18 cellular contexts compared by ENCODE assay signal in genomic region chr9:127855522-127855921, GRCh38. TPM values are rescaled to one million over a fixed set of nuclear protein-coding genes. Genes with fewer than 3 reads are reported as not detected.
DNase-seq lines count a peak whose midpoint lies in the region; ATAC-seq and TF ChIP-seq lines count a peak whose summit lies in the region.
"Had no signal": no experiment of that assay in that cellular context is flagged by ENCODE, and none has a peak within 500 bp of the region (broad histone marks: within the 10 kb centered on the region; RNA-seq: fewer than 3 reads in every experiment).

No MANE protein-coding gene starts in this region.

- H3K36me3 ChIP-seq in lower lobe of right lung, result peaks cover 8% of the 10 kb centered on the region
- no peaks in the 10 kb centered on the region for H3K36me3 ChIP-seq in testis (ENCODE audit: low read depth, missing control alignments)

- ATAC-seq in lower lobe of right lung (no peak), HG02938 (IDR thresholded peaks at IDR 0.05; ENCODE audit: unreplicated experiment) (no peak), GM18909 (IDR thresholded peaks at IDR 0.05; ENCODE audit: poor library complexity, unreplicated experiment) (no peak)

- peaks cover 42% of the 10 kb centered on the region for H3K4me1 Mint-ChIP-seq in activated naive CD4-positive, alpha-beta T cell treated with anti-CD3 and anti-CD28 coated beads, Interleukin-2, amount 50 U/mL, for 24 hours
- peaks cover 21% of the 10 kb centered on the region for H3K4me1 Mint-ChIP-seq in activated T-helper 1 cell treated with anti-CD3 and anti-CD28 coated beads, Interleukin-12 subunit alpha, Interleukin-12 subunit beta, Interleukin-2, Interleukin-4 antibody, amounts not matched to agents 30 ng/mL and 10 ng/mL and 1 ng/mL, durations not matched to agents 14 hours and 24 hours and 36 hours (ENCODE audit: low read depth)

- H3K36me3 Mint-ChIP-seq in activated naive CD4-positive, alpha-beta T cell treated with anti-CD3 and anti-CD28 coated beads, Interleukin-2, amount 50 U/mL, for 24 hours, result peaks cover under 1% of the 10 kb centered on the region
- H3K36me3 Mint-ChIP-seq in activated T-helper 1 cell treated with anti-CD3 and anti-CD28 coated beads, Interleukin-12 subunit alpha, Interleukin-12 subunit beta, Interleukin-2, Interleukin-4 antibody, amounts not matched to agents 30 ng/mL and 10 ng/mL and 1 ng/mL, durations not matched to agents 14 hours and 24 hours and 36 hours (ENCODE audit: low read depth), result peaks cover 7% of the 10 kb centered on the region

- no peaks in the 10 kb centered on the region for H3K27me3 Mint-ChIP-seq in activated naive CD4-positive, alpha-beta T cell treated with anti-CD3 and anti-CD28 coated beads, Interleukin-2, amount 50 U/mL, for 24 hours
- peaks cover 2% of the 10 kb centered on the region for H3K27me3 Mint-ChIP-seq in activated T-helper 1 cell treated with anti-CD3 and anti-CD28 coated beads, Interleukin-12 subunit alpha, Interleukin-12 subunit beta, Interleukin-2, Interleukin-4 antibody, amounts not matched to agents 30 ng/mL and 10 ng/mL and 1 ng/mL, durations not matched to agents 14 hours and 24 hours and 36 hours (ENCODE audit: insufficient read depth)

- H3K4me3 Mint-ChIP-seq in activated naive CD4-positive, alpha-beta T cell treated with anti-CD3 and anti-CD28 coated beads, Interleukin-2, amount 50 U/mL, for 24 hours, result no peak overlapping the region
- H3K4me3 Mint-ChIP-seq in activated T-helper 1 cell treated with anti-CD3 and anti-CD28 coated beads, Interleukin-12 subunit alpha, Interleukin-12 subunit beta, Interleukin-2, Interleukin-4 antibody, amounts not matched to agents 30 ng/mL and 10 ng/mL and 1 ng/mL, durations not matched to agents 14 hours and 24 hours and 36 hours, result peak overlapping the region; percentile 34

- WGBS in testis, 2 donors, result 86 to 89% methylated on average over 5 of the region's 5 CpGs

- intact Hi-C loops in activated T-helper 1 cell treated with anti-CD3 and anti-CD28 coated beads, Interleukin-12 subunit alpha, Interleukin-12 subunit beta, Interleukin-2, Interleukin-4 antibody, amounts not matched to agents 30 ng/mL and 10 ng/mL and 1 ng/mL, durations not matched to agents 14 hours and 24 hours and 36 hours (cut with micrococcal nuclease), result no loop called here
- intact Hi-C loops in lower lobe of right lung (cut with DNase I) (no loop called here), testis (cut with DNase I; ENCODE audit: low total_unique reads) (no loop called here)

- H3K27ac Mint-ChIP-seq in activated naive CD4-positive, alpha-beta T cell treated with anti-CD3 and anti-CD28 coated beads, Interleukin-2, amount 50 U/mL, for 24 hours, result peak overlapping the region; percentile 77
- H3K27ac Mint-ChIP-seq in activated T-helper 1 cell treated with anti-CD3 and anti-CD28 coated beads, Interleukin-12 subunit alpha, Interleukin-12 subunit beta, Interleukin-2, Interleukin-4 antibody, amounts not matched to agents 30 ng/mL and 10 ng/mL and 1 ng/mL, durations not matched to agents 14 hours and 24 hours and 36 hours, result peak overlapping the region; percentile 67

- H3K27ac ChIP-seq in lower lobe of right lung (peak overlapping the region; percentile 88), testis (peak overlapping the region; percentile 88 to 93)

- no peaks in the 10 kb centered on the region for H3K27me3 ChIP-seq in lower lobe of right lung (ENCODE audit: low read depth)
- no peaks in the 10 kb centered on the region for H3K27me3 ChIP-seq in testis

- no peak for DNase-seq in activated naive CD4-positive, alpha-beta T cell treated with Interleukin-2 at 50 U/mL for 16 hours
- DNase-seq in activated T-helper 1 cell treated with anti-CD3 and anti-CD28 coated beads, Interleukin-12 subunit alpha, Interleukin-12 subunit beta, Interleukin-2, Interleukin-4 antibody, amounts not matched to agents 30 ng/mL and 10 ng/mL and 1 ng/mL, durations not matched to agents 14 hours and 24 hours and 36 hours (ENCODE audit: low spot score), result no peak
- DNase-seq in lower lobe of right lung (no peak), testis (no peak), hypothalamus (lab: John Stamatoyannopoulos, UW) (no peak)
- DNase-seq: activated CD4-positive, alpha-beta T cell treated with anti-CD3 and anti-CD28 coated beads, Interleukin-2, amount 50 U/mL, for 4 hours; cerebellar nuclear complex; erythroblast; HCEC 1CT; hippocampal formation; NCI-H1694 treated with DMSO at 0.1 percent for 48 hours; NCI-H526; small intestine; substantia nigra had no signal

- H3K9me3 Mint-ChIP-seq in activated naive CD4-positive, alpha-beta T cell treated with anti-CD3 and anti-CD28 coated beads, Interleukin-2, amount 50 U/mL, for 24 hours, result no peaks in the 10 kb centered on the region
- peaks cover 4% of the 10 kb centered on the region for H3K9me3 Mint-ChIP-seq in activated T-helper 1 cell treated with anti-CD3 and anti-CD28 coated beads, Interleukin-12 subunit alpha, Interleukin-12 subunit beta, Interleukin-2, Interleukin-4 antibody, amounts not matched to agents 30 ng/mL and 10 ng/mL and 1 ng/mL, durations not matched to agents 14 hours and 24 hours and 36 hours

- no peak for TF ChIP-seq POLR2A in testis (IDR thresholded peaks at IDR 0.05)

- H3K4me3 ChIP-seq in lower lobe of right lung, result no peak overlapping the region
- H3K4me3 ChIP-seq in testis, result no peak overlapping the region
- H3K4me3 ChIP-seq: lung had no signal

- H3K9me3 ChIP-seq in lower lobe of right lung, result no peaks in the 10 kb centered on the region
- H3K9me3 ChIP-seq in testis, result no peaks in the 10 kb centered on the region

- H3K4me1 ChIP-seq in lower lobe of right lung (peaks cover 86% of the 10 kb centered on the region), testis (peaks cover 46% of the 10 kb centered on the region)

- no peak for TF ChIP-seq CTCF in lower lobe of right lung (IDR thresholded peaks at IDR 0.05)
- TF ChIP-seq CTCF in testis (IDR thresholded peaks at IDR 0.05), result no peak

RNA-seq across cellular contexts. Expression of gene ENG, which starts 1.1 kb away (rescaled TPM):
- 32.2 and 33.0 TPM in 2 replicates for total RNA-seq in activated T-helper 1 cell treated with anti-CD3 and anti-CD28 coated beads, Interleukin-12 subunit alpha, Interleukin-12 subunit beta, Interleukin-2, Interleukin-4 antibody, amounts not matched to agents 30 ng/mL and 10 ng/mL and 1 ng/mL, durations not matched to agents 14 hours and 24 hours and 36 hours
- total RNA-seq in lower lobe of right lung, result 323 TPM
- 100 to 1,000 TPM; 132 to 214 TPM for total RNA-seq in testis
- 144 TPM for polyA plus RNA-seq in testis (ENCODE audit: insufficient read depth, low read depth, low replicate concordance)

RNA-seq across cellular contexts. Expression of gene AK1, which starts 22.0 kb away (rescaled TPM):
- total RNA-seq in activated T-helper 1 cell treated with anti-CD3 and anti-CD28 coated beads, Interleukin-12 subunit alpha, Interleukin-12 subunit beta, Interleukin-2, Interleukin-4 antibody, amounts not matched to agents 30 ng/mL and 10 ng/mL and 1 ng/mL, durations not matched to agents 14 hours and 24 hours and 36 hours, result 17.2 and 20.8 TPM in 2 replicates
- 185 TPM for total RNA-seq in lower lobe of right lung
- 100 to 1,000 TPM in 1 of 2 donors, 10 to 100 TPM in 1; 86.7 to 103 TPM for total RNA-seq in testis
- 154 TPM for polyA plus RNA-seq in testis (ENCODE audit: insufficient read depth, low read depth, low replicate concordance)

RNA-seq across cellular contexts. Expression of gene ST6GALNAC6, which starts 43.9 kb away (rescaled TPM):
- total RNA-seq in activated T-helper 1 cell treated with anti-CD3 and anti-CD28 coated beads, Interleukin-12 subunit alpha, Interleukin-12 subunit beta, Interleukin-2, Interleukin-4 antibody, amounts not matched to agents 30 ng/mL and 10 ng/mL and 1 ng/mL, durations not matched to agents 14 hours and 24 hours and 36 hours, result 60.6 and 62.4 TPM in 2 replicates
- total RNA-seq in lower lobe of right lung, result 82.0 TPM
- total RNA-seq in testis, result 10 to 100 TPM; 46.3 to 70.3 TPM
- 43.0 TPM for polyA plus RNA-seq in testis (ENCODE audit: insufficient read depth, low read depth, low replicate concordance)

RNA-seq across cellular contexts. Expression of gene FPGS, which starts 52.8 kb away (rescaled TPM):
- 128 and 130 TPM in 2 replicates for total RNA-seq in activated T-helper 1 cell treated with anti-CD3 and anti-CD28 coated beads, Interleukin-12 subunit alpha, Interleukin-12 subunit beta, Interleukin-2, Interleukin-4 antibody, amounts not matched to agents 30 ng/mL and 10 ng/mL and 1 ng/mL, durations not matched to agents 14 hours and 24 hours and 36 hours
- total RNA-seq in lower lobe of right lung (55.4 TPM), testis (100 to 1,000 TPM in 1 of 2 donors, 10 to 100 TPM in 1; 99.3 to 105 TPM)
- 37.9 TPM for polyA plus RNA-seq in testis (ENCODE audit: insufficient read depth, low read depth, low replicate concordance)
